Comparison of ENCODE assay signal across 20 cellular contexts in genomic region chr2:36480596-36480995, GRCh38.
"Had no signal": no experiment of that assay in that cellular context is flagged by ENCODE, and none has a peak within 500 bp of the region (broad histone marks: within the 10 kb centered on the region; RNA-seq: fewer than 3 reads in every experiment).

No MANE protein-coding gene starts in this region.

- H3K27me3 ChIP-seq: right lobe of liver, vagina had no signal

- H3K36me3 ChIP-seq: right lobe of liver had no signal

- H3K27ac Mint-ChIP-seq: activated B cell treated with CpG ODN at 0.5 μM for 24 hours; activated CD4-positive, alpha-beta T cell treated with anti-CD3 and anti-CD28 coated beads, Interleukin-2, amount 10 ng/mL, durations not matched to agents 7 days and 5 days; activated naive CD4-positive, alpha-beta T cell treated with anti-CD3 and anti-CD28 coated beads, Interleukin-2, amount 50 U/mL, for 72 hours; brain; naive thymus-derived CD8-positive, alpha-beta T cell; progenitor cell of endocrine pancreas; T-helper 17 cell had no signal

- H3K4me1 ChIP-seq: right lobe of liver had no signal

- H3K27ac ChIP-seq: epithelial cell of prostate, right lobe of liver, vagina had no signal

- H3K9me3 ChIP-seq: right lobe of liver, vagina had no signal

- H3K27me3 Mint-ChIP-seq: activated B cell treated with CpG ODN at 0.5 μM for 24 hours; activated CD4-positive, alpha-beta T cell treated with anti-CD3 and anti-CD28 coated beads, Interleukin-2, amount 10 ng/mL, durations not matched to agents 7 days and 5 days; brain; central memory CD8-positive, alpha-beta T cell; naive thymus-derived CD8-positive, alpha-beta T cell; progenitor cell of endocrine pancreas; T-helper 17 cell had no signal

- H3K4me3 Mint-ChIP-seq: activated B cell treated with CpG ODN at 0.5 μM for 24 hours; activated CD4-positive, alpha-beta T cell treated with anti-CD3 and anti-CD28 coated beads, Interleukin-2, amount 10 ng/mL, durations not matched to agents 7 days and 5 days; brain; central memory CD8-positive, alpha-beta T cell; naive thymus-derived CD8-positive, alpha-beta T cell; T-helper 17 cell had no signal

- DNase-seq: activated B cell treated with CpG ODN at 0.5 μM for 24 hours; activated CD4-positive, alpha-beta T cell treated with anti-CD3 and anti-CD28 coated beads, Interleukin-2, amount 10 ng/mL, durations not matched to agents 7 days and 5 days; activated CD8-positive, alpha-beta memory T cell treated with anti-CD3 and anti-CD28 coated beads for 24 hours; amniotic stem cell; cortex of kidney; effector CD8-positive, alpha-beta T cell; hippocampal formation; midbrain; naive thymus-derived CD8-positive, alpha-beta T cell; right lobe of liver; stimulated activated CD4-positive, alpha-beta T cell treated with anti-CD3 and anti-CD28 coated beads, Interleukin-2, amount 100 ng/mL, for 48 hours; stimulated activated CD8-positive, alpha-beta memory T cell treated with anti-CD3 and anti-CD28 coated beads, Interleukin-4, amount 100 ng/mL, for 48 hours; stimulated activated naive CD8-positive, alpha-beta T cell treated with anti-CD3 and anti-CD28 coated beads, Interleukin-15, Interleukin-2, amounts not matched to agents 100 U/mL and 50 U/mL, for 24 hours; T-helper 17 cell had no signal

- H3K4me3 ChIP-seq: right lobe of liver, vagina had no signal

- ATAC-seq: activated naive CD4-positive, alpha-beta T cell treated with anti-CD3 and anti-CD28 coated beads, Interleukin-2, amount 50 U/mL, for 72 hours; naive thymus-derived CD8-positive, alpha-beta T cell; right lobe of liver; stimulated activated naive CD8-positive, alpha-beta T cell treated with anti-CD3 and anti-CD28 coated beads, Interleukin-15, Interleukin-2, amounts not matched to agents 100 U/mL and 50 U/mL, for 24 hours; T-helper 17 cell had no signal

- H3K4me1 Mint-ChIP-seq: activated B cell treated with CpG ODN at 0.5 μM for 24 hours; activated CD4-positive, alpha-beta T cell treated with anti-CD3 and anti-CD28 coated beads, Interleukin-2, amount 10 ng/mL, durations not matched to agents 7 days and 5 days; brain; central memory CD8-positive, alpha-beta T cell; T-helper 17 cell had no signal
